Comparison of ENCODE assay signal across 8 cellular contexts in genomic region chr10:131902211-131902610, GRCh38. TPM values are rescaled to one million over a fixed set of nuclear protein-coding genes. Genes with fewer than 3 reads are reported as not detected.
DNase-seq lines count a peak whose midpoint lies in the region; ATAC-seq and TF ChIP-seq lines count a peak whose summit lies in the region.

No MANE protein-coding gene starts in this region.

- peaks cover 0 to 36% (median 16%) of the 10 kb centered on the region in 4 donors for H3K4me1 ChIP-seq in Peyer's patch
- H3K4me1 ChIP-seq in esophagus muscularis mucosa, result peaks cover 49 to 63% (median 62%) of the 10 kb centered on the region in 4 donors
- H3K4me1 ChIP-seq in prostate gland (replicated peaks), result peaks cover 16% of the 10 kb centered on the region

- DNase-seq in ELR (ENCODE audit: low read depth) (peak; percentile 23), Peyer's patch (peak in 2 of 3 donors; percentile 41 to 43), esophagus muscularis mucosa (ENCODE audit: extremely low spot score) (no peak), prostate gland (ENCODE audit: low spot score) (no peak), kidney tubule cell (ENCODE audit: low spot score) (no peak)

- intact Hi-C loops in esophagus muscularis mucosa (cut with DNase I), result loop anchor here (5.0 kb wide), 1 partner anchor 80 kb away; the partner anchor contains the start of gene BNIP3
- intact Hi-C loops in prostate gland (cut with DNase I), result loop anchor here (5.0 kb wide), 1 partner anchor 80 kb away; the partner anchor contains the start of gene BNIP3

- WGBS in esophagus muscularis mucosa, result 52% methylated on average over 5 of the region's 5 CpGs
- 54% methylated on average over 5 of the region's 5 CpGs for WGBS in prostate gland

- TF ChIP-seq EP300 in esophagus muscularis mucosa (IDR thresholded peaks at IDR 0.05), result no peak

- TF ChIP-seq POLR2A in Peyer's patch (IDR thresholded peaks at IDR 0.05), result no peak
- no peak for TF ChIP-seq POLR2A in esophagus muscularis mucosa (IDR thresholded peaks at IDR 0.05; ENCODE audit: low read depth)
- TF ChIP-seq POLR2A in prostate gland (IDR thresholded peaks at IDR 0.05), result no peak

- H3K4me3 ChIP-seq in Peyer's patch, result peak overlapping the region in 2 of 4 donors; percentile 81 to 98
- peak overlapping the region; percentile 76 to 96 (median 88) for H3K4me3 ChIP-seq in esophagus muscularis mucosa
- peak overlapping the region; percentile 77 to 92 for H3K4me3 ChIP-seq in prostate gland

- no peak for ATAC-seq in GM18520 (IDR thresholded peaks at IDR 0.05; ENCODE audit: unreplicated experiment)
- no peak for ATAC-seq in HG02642 (IDR thresholded peaks at IDR 0.05; ENCODE audit: poor library complexity, unreplicated experiment)
- no peak for ATAC-seq in GM19455 (IDR thresholded peaks at IDR 0.05; ENCODE audit: unreplicated experiment)

- H3K36me3 ChIP-seq in Peyer's patch, result peaks cover 0 to 8% (median 0%) of the 10 kb centered on the region in 3 donors
- H3K36me3 ChIP-seq in esophagus muscularis mucosa, result peaks cover 0 to 11% (median 7%) of the 10 kb centered on the region in 4 donors
- no peaks in the 10 kb centered on the region for H3K36me3 ChIP-seq in prostate gland

- H3K27ac ChIP-seq in Peyer's patch (no peak overlapping the region), esophagus muscularis mucosa (replicated peaks in 1 of 4) (peak overlapping the region; percentile 92 to 98 (median 96)), prostate gland (peak overlapping the region in 1 of 2 donors; percentile 95)

- TF ChIP-seq CTCF in Peyer's patch (IDR thresholded peaks at IDR 0.05), result no peak
- no peak for TF ChIP-seq CTCF in esophagus muscularis mucosa (IDR thresholded peaks at IDR 0.05)
- TF ChIP-seq CTCF in prostate gland (IDR thresholded peaks at IDR 0.05), result no peak

- H3K9me3 ChIP-seq in Peyer's patch, result no peaks in the 10 kb centered on the region
- no peaks in the 10 kb centered on the region for H3K9me3 ChIP-seq in esophagus muscularis mucosa
- H3K9me3 ChIP-seq in prostate gland, result no peaks in the 10 kb centered on the region

- H3K27me3 ChIP-seq in Peyer's patch (no peaks in the 10 kb centered on the region), esophagus muscularis mucosa (peaks cover 0 to 20% (median 6%) of the 10 kb centered on the region in 4 donors), prostate gland (replicated peaks; ENCODE audit: insufficient read depth) (no peaks in the 10 kb centered on the region)

RNA-seq across cellular contexts. Expression of gene PPP2R2D, which starts 1.4 kb away (rescaled TPM):
- 10 to 100 TPM; 34.3 to 87.5 (median 48.5) TPM for total RNA-seq in Peyer's patch
- total RNA-seq in esophagus muscularis mucosa, result 10 to 100 TPM; 38.2 to 49.7 (median 41.0) TPM
- 10 to 100 TPM; 37.0 to 55.2 TPM for total RNA-seq in prostate gland

Comparison
In these comparisons a context has a peak if more than half of its experiments do, and no peak if none do; other contexts are left out.
1. DNase-seq: peak in ELR (single experiment) and Peyer's patch (2 of 3); none in esophagus muscularis mucosa (single experiment), prostate gland (single experiment) and kidney tubule cell (single experiment).
2. H3K27ac ChIP-seq: peak in esophagus muscularis mucosa (4 of 4); none in Peyer's patch (0 of 4).